ENCODE assay signal across 9 cellular contexts in the genomic region with DNA sequence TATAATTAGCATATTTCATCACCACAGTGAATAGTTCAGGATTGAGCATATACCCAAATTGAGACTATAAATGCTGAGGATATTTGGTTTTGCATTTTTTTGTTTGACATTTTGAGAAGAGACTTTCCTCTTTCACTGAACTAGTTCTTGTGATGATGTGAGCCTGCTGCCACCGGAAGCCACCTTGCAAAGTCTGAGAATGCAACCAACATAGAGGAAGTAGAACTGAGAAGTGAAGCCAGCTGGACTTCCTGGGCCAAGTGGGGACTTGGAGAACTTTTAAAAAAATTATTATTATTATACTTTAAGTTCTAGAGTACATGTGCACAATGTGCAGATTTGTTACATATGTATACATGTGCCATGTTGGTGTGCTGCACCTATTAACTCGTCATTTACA.
DNase-seq lines count a peak whose midpoint lies in the region; ATAC-seq and TF ChIP-seq lines count a peak whose summit lies in the region.
"Had no signal": no experiment of that assay in that cellular context is flagged by ENCODE, and none has a peak within 500 bp of the region (broad histone marks: within the 10 kb centered on the region; RNA-seq: fewer than 3 reads in every experiment).

No MANE protein-coding gene starts in this region.

- intact Hi-C loops in Caco-2 (cut with micrococcal nuclease; ENCODE audit: unreplicated experiment) = no loop called here

- no peaks in the 10 kb centered on the region for H3K27me3 Mint-ChIP-seq in stimulated activated memory B cell treated with anti-CD40 and anti-IgM and Interleukin-4, amounts not matched to agents 10 μg/mL and 1 μg/mL and 100 μg/mL, for 72 hours
- peaks cover 4% of the 10 kb centered on the region for H3K27me3 Mint-ChIP-seq in Caco-2 (ENCODE audit: insufficient read depth, unreplicated experiment)
- H3K27me3 Mint-ChIP-seq: activated T-cell treated with anti-CD3 and anti-CD28 coated beads, Interleukin-2, amount 50 U/mL, for 24 hours had no signal

- peak; percentile 99 for ATAC-seq in HG02938 (IDR thresholded peaks at IDR 0.05; ENCODE audit: unreplicated experiment)
- peak; percentile 93 for ATAC-seq in stimulated activated memory B cell treated with anti-CD40 and anti-IgM and Interleukin-4, amounts not matched to agents 10 μg/mL and 1 μg/mL and 100 μg/mL, for 72 hours

- POLR2A ChIA-PET in Caco-2 (lab: Charles Lee) = no interaction called here

- TF ChIP-seq CTCF in Caco-2 (IDR thresholded peaks at IDR 0.05; ENCODE audit: insufficient read depth in 1 of 2, low read depth in 1 of 2, low read length in 1 of 2, severe bottlenecking in 1 of 2, unreplicated experiment in 1 of 2) = no peak

- no peak overlapping the region for H3K4me3 ChIP-seq in Caco-2 (ENCODE audit: low read depth, low read length)

- peak; percentile 6 for DNase-seq in GM19240 (ENCODE audit: insufficient read length, low spot score)
- DNase-seq in NOMO-1 (lab: John Stamatoyannopoulos, UW; ENCODE audit: unreplicated experiment in 2 of 2) = peak; percentile 58 to 70
- DNase-seq in Caco-2 = no peak
- no peak for DNase-seq in EL
- DNase-seq in activated CD8-positive, alpha-beta memory T cell treated with anti-CD3 and anti-CD28 coated beads, Interleukin-2, amount 50 U/mL, for 48 hours = no peak
- DNase-seq: activated T-cell treated with anti-CD3 and anti-CD28 coated beads, Interleukin-2, amount 50 U/mL, for 24 hours; NCI-H524 treated with DMSO at 0.1 percent for 48 hours had no signal

- no peaks in the 10 kb centered on the region for H3K9me3 Mint-ChIP-seq in stimulated activated memory B cell treated with anti-CD40 and anti-IgM and Interleukin-4, amounts not matched to agents 10 μg/mL and 1 μg/mL and 100 μg/mL, for 72 hours
- H3K9me3 Mint-ChIP-seq in Caco-2 (ENCODE audit: unreplicated experiment) = no peaks in the 10 kb centered on the region

- H3K4me3 Mint-ChIP-seq in stimulated activated memory B cell treated with anti-CD40 and anti-IgM and Interleukin-4, amounts not matched to agents 10 μg/mL and 1 μg/mL and 100 μg/mL, for 72 hours = no peak overlapping the region
- no peak overlapping the region for H3K4me3 Mint-ChIP-seq in Caco-2 (ENCODE audit: unreplicated experiment)
- H3K4me3 Mint-ChIP-seq: activated T-cell treated with anti-CD3 and anti-CD28 coated beads, Interleukin-2, amount 50 U/mL, for 24 hours had no signal

- no peaks in the 10 kb centered on the region for H3K9me3 ChIP-seq in Caco-2

- H3K36me3 ChIP-seq in Caco-2 (ENCODE audit: control insufficient read depth, insufficient read depth, low read length) = no peaks in the 10 kb centered on the region

- no TSS peak for BruUV-seq in Caco-2 (replicated peaks; lab: Mats Ljungman, UMichigan)

- no peaks in the 10 kb centered on the region for H3K4me1 ChIP-seq in Caco-2

- CTCF ChIA-PET in Caco-2 (lab: Charles Lee) = no interaction called here

- no peaks in the 10 kb centered on the region for H3K36me3 Mint-ChIP-seq in stimulated activated memory B cell treated with anti-CD40 and anti-IgM and Interleukin-4, amounts not matched to agents 10 μg/mL and 1 μg/mL and 100 μg/mL, for 72 hours
- H3K36me3 Mint-ChIP-seq in Caco-2 (ENCODE audit: insufficient read depth, unreplicated experiment) = no peaks in the 10 kb centered on the region

- no peaks in the 10 kb centered on the region for H3K27me3 ChIP-seq in Caco-2 (replicated peaks; ENCODE audit: control insufficient read depth, insufficient read depth, low read length)

- no peaks in the 10 kb centered on the region for H3K4me1 Mint-ChIP-seq in stimulated activated memory B cell treated with anti-CD40 and anti-IgM and Interleukin-4, amounts not matched to agents 10 μg/mL and 1 μg/mL and 100 μg/mL, for 72 hours
- H3K4me1 Mint-ChIP-seq in Caco-2 (ENCODE audit: low read depth, unreplicated experiment) = no peaks in the 10 kb centered on the region

- no peak overlapping the region for H3K27ac Mint-ChIP-seq in stimulated activated memory B cell treated with anti-CD40 and anti-IgM and Interleukin-4, amounts not matched to agents 10 μg/mL and 1 μg/mL and 100 μg/mL, for 72 hours
- no peak overlapping the region for H3K27ac Mint-ChIP-seq in Caco-2 (ENCODE audit: unreplicated experiment)
- H3K27ac Mint-ChIP-seq: activated T-cell treated with anti-CD3 and anti-CD28 coated beads, Interleukin-2, amount 50 U/mL, for 24 hours had no signal

Comparison
In these comparisons a context has a peak if more than half of its experiments do, and no peak if none do; other contexts are left out.
1. DNase-seq: peak in GM19240 (single experiment) and NOMO-1 (2 of 2); none in Caco-2 (0 of 2), EL (single experiment) and activated CD8-positive, alpha-beta memory T cell treated with anti-CD3 and anti-CD28 coated beads, Interleukin-2, amount 50 U/mL, for 48 hours (single experiment).